In genomic region chr22:42416671-42417230, GRCh38 we compare ENCODE assay signal across 24 cellular contexts.
"Had no signal": no experiment of that assay in that cellular context is flagged by ENCODE, and none has a peak within 500 bp of the region (broad histone marks: within the 10 kb centered on the region; RNA-seq: fewer than 3 reads in every experiment).

No MANE protein-coding gene starts in this region.

- H3K27me3 Mint-ChIP-seq: activated naive CD8-positive, alpha-beta T cell had no signal

- H3K27ac Mint-ChIP-seq: activated B cell treated with CpG ODN at 0.5 μM for 24 hours; activated naive CD8-positive, alpha-beta T cell; activated T-cell treated with anti-CD3 and anti-CD28 coated beads, Interleukin-2, amount 50 U/mL, for 72 hours; endodermal cell; mesothelial cell of epicardium; T-helper 2 cell treated with Interferon-gamma antibody and Interleukin-4, amounts not matched to agents 5 μg/mL and 100 μg/mL, for 36 hours had no signal

- H3K9me3 Mint-ChIP-seq: activated B cell treated with CpG ODN at 0.5 μM for 24 hours; activated T-cell treated with anti-CD3 and anti-CD28 coated beads, Interleukin-2, amount 50 U/mL, for 72 hours; endodermal cell; mesothelial cell of epicardium; naive B cell; T-helper 2 cell treated with Interferon-gamma antibody and Interleukin-4, amounts not matched to agents 5 μg/mL and 100 μg/mL, for 36 hours had no signal

- H3K36me3 ChIP-seq: cardiac muscle cell, tibial nerve had no signal

- H3K4me3 ChIP-seq: body of pancreas, cardiac muscle cell, coronary artery, spleen, tibial nerve had no signal

- H3K27me3 ChIP-seq: body of pancreas, cardiac muscle cell, tibial nerve had no signal

- H3K27ac ChIP-seq: body of pancreas, cardiac muscle cell, coronary artery, tibial nerve had no signal

- H3K9me3 ChIP-seq: body of pancreas, spleen, tibial nerve had no signal

- H3K4me3 Mint-ChIP-seq: activated B cell treated with CpG ODN at 0.5 μM for 24 hours; activated naive CD8-positive, alpha-beta T cell; activated T-cell treated with anti-CD3 and anti-CD28 coated beads, Interleukin-2, amount 50 U/mL, for 72 hours; endodermal cell; mesothelial cell of epicardium; T-helper 2 cell treated with Interferon-gamma antibody and Interleukin-4, amounts not matched to agents 5 μg/mL and 100 μg/mL, for 36 hours had no signal

- DNase-seq: activated B cell treated with CpG ODN at 0.5 μM for 24 hours; activated naive CD4-positive, alpha-beta T cell treated with Interleukin-2 at 50 U/mL for 16 hours; activated T-cell treated with anti-CD3 and anti-CD28 coated beads for 4 hours; activated T-cell treated with anti-CD3 and anti-CD28 coated beads, Interleukin-2, amount 50 U/mL, for 72 hours; aorta; body of pancreas; cerebellar nuclear complex; endodermal cell; foreskin fibroblast; head of caudate nucleus; hippocampal formation; left colon; naive B cell; spleen; stimulated activated naive CD4-positive, alpha-beta T cell treated with Interleukin-2 at 50 U/mL for 16 hours; T-helper 1 cell had no signal

- H3K36me3 Mint-ChIP-seq: activated naive CD8-positive, alpha-beta T cell; mesothelial cell of epicardium; naive B cell had no signal

- H3K4me1 ChIP-seq: body of pancreas had no signal

- ATAC-seq: activated T-cell treated with anti-CD3 and anti-CD28 coated beads, Interleukin-2, amount 50 U/mL, for 72 hours; body of pancreas; esophagus mucosa; left colon; right cardiac atrium had no signal
